Comparison of ENCODE assay signal across 9 cellular contexts in the genomic region with DNA sequence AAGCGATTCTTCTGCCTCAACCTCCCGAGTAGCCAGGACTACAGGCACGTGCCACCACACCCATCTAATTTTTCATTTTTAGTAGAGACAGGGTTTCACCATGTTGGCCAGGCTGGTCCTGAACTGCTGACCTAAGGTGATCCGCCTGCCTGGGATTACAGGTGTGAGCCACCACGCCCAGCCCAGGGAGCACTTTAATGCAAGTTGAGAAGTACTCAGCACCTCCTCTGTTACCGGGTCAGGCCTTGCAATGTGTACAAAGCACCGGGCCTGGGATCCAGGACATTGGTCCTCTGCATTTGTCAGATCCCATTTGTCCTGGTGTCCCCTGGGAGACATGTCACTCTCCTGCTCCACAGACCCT.
A peak's percentile ranks its signal among the peaks of the same experiment; 100 is the strongest.
DNase-seq lines count a peak whose midpoint lies in the region; ATAC-seq and TF ChIP-seq lines count a peak whose summit lies in the region.
"Had no signal": no experiment of that assay in that cellular context is flagged by ENCODE, and none has a peak within 500 bp of the region (broad histone marks: within the 10 kb centered on the region; RNA-seq: fewer than 3 reads in every experiment).

No MANE protein-coding gene starts in this region.

- intact Hi-C loops in heart left ventricle (cut with DNase I) (loop anchor here in 7 of 10 donors (2.0 to 10.0 kb wide), 8 partner anchors 62 to 486 kb away; a partner anchor contains a TSS), Right ventricle myocardium inferior (cut with DNase I) (loop anchor here (5.0 kb wide), 1 partner anchor 448 kb away; no protein-coding TSS in a partner anchor)

- H3K4me3 ChIP-seq in heart left ventricle (no peak overlapping the region), brain microvascular endothelial cell (ENCODE audit: low read depth, low read length) (no peak overlapping the region), neutrophil (ENCODE audit: low read depth in 1 of 2, low read length in 1 of 2) (no peak overlapping the region), upper lobe of left lung (no peak overlapping the region)

- TF ChIP-seq POLR2A in heart left ventricle (IDR thresholded peaks at IDR 0.05) (no peak), upper lobe of left lung (IDR thresholded peaks at IDR 0.05) (no peak)

- H3K9me3 ChIP-seq in heart left ventricle (no peaks in the 10 kb centered on the region), neutrophil (no peaks in the 10 kb centered on the region), upper lobe of left lung (no peaks in the 10 kb centered on the region)

- 94 to 98% (median 96%) methylated on average over 6 to 7 of the region's 7 CpGs for WGBS in heart left ventricle, 4 donors
- 92 to 96% methylated on average over 5 to 7 of the region's 7 CpGs for WGBS in upper lobe of left lung, 2 donors

- no peak for TF ChIP-seq EP300 in upper lobe of left lung (IDR thresholded peaks at IDR 0.05)

- DNase-seq in heart left ventricle (no peak), Right ventricle myocardium inferior (ENCODE audit: missing footprints) (no peak), brain microvascular endothelial cell (no peak), upper lobe of left lung (no peak), NCI-H2029 treated with DMSO at 0.1 percent for 48 hours (lab: John Stamatoyannopoulos, UW) (no peak)
- DNase-seq: NCI-H1417 treated with DMSO at 0.1 percent for 48 hours had no signal

- H3K27me3 ChIP-seq in heart left ventricle (no peaks in the 10 kb centered on the region), brain microvascular endothelial cell (replicated peaks) (no peaks in the 10 kb centered on the region), neutrophil (no peaks in the 10 kb centered on the region), upper lobe of left lung (no peaks in the 10 kb centered on the region)

- in situ Hi-C loops in brain microvascular endothelial cell (cut with HindIII; ENCODE audit: low pct_ligation_motif_present, low sequenced_read_pairs) = no loop called here

- H3K27ac ChIP-seq in heart left ventricle (peak overlapping the region in 11 of 12 donors; percentile 17 to 98 (median 79)), brain microvascular endothelial cell (peak overlapping the region; percentile 97), neutrophil (peak overlapping the region; percentile 99), upper lobe of left lung (peak overlapping the region; percentile 69 to 95 (median 86))

- TF ChIP-seq CTCF in heart left ventricle (IDR thresholded peaks at IDR 0.05) = no peak
- no peak for TF ChIP-seq CTCF in brain microvascular endothelial cell (IDR thresholded peaks at IDR 0.05; ENCODE audit: low read depth, low read length, missing control alignments)
- TF ChIP-seq CTCF in neutrophil (IDR thresholded peaks at IDR 0.05) = no peak
- TF ChIP-seq CTCF in upper lobe of left lung (IDR thresholded peaks at IDR 0.05) = no peak

- no peak for ATAC-seq in heart left ventricle
- no peak for ATAC-seq in Right ventricle myocardium inferior
- ATAC-seq in upper lobe of left lung (ENCODE audit: low FRiP score in 2 of 2) = no peak
- ATAC-seq in HG02763 (IDR thresholded peaks at IDR 0.05; ENCODE audit: unreplicated experiment) = no peak
- no peak for ATAC-seq in GM19397 (IDR thresholded peaks at IDR 0.05; ENCODE audit: unreplicated experiment)

- H3K36me3 ChIP-seq in heart left ventricle = no peaks in the 10 kb centered on the region
- H3K36me3 ChIP-seq in brain microvascular endothelial cell (replicated peaks) = no peaks in the 10 kb centered on the region
- no peaks in the 10 kb centered on the region for H3K36me3 ChIP-seq in neutrophil
- H3K36me3 ChIP-seq in upper lobe of left lung = no peaks in the 10 kb centered on the region

- H3K4me1 ChIP-seq in heart left ventricle = peaks cover 19 to 92% (median 53%) of the 10 kb centered on the region in 12 donors
- H3K4me1 ChIP-seq in neutrophil (ENCODE audit: control insufficient read depth in 1 of 2, insufficient read depth in 1 of 2, low read depth in 1 of 2, low read length in 1 of 2) = peaks cover 62 to 67% of the 10 kb centered on the region in 2 experiments
- peaks cover 47 to 70% (median 58%) of the 10 kb centered on the region in 4 donors for H3K4me1 ChIP-seq in upper lobe of left lung
